Comparison of ENCODE assay signal across 22 cellular contexts in genomic region chr16:72722552-72722951, GRCh38.
DNase-seq lines count a peak whose midpoint lies in the region; ATAC-seq and TF ChIP-seq lines count a peak whose summit lies in the region.
"Had no signal": no experiment of that assay in that cellular context is flagged by ENCODE, and none has a peak within 500 bp of the region (broad histone marks: within the 10 kb centered on the region; RNA-seq: fewer than 3 reads in every experiment).

No MANE protein-coding gene starts in this region.

- H3K9me3 Mint-ChIP-seq in type B pancreatic cell, result no peaks in the 10 kb centered on the region
- H3K9me3 Mint-ChIP-seq in activated naive CD4-positive, alpha-beta T cell treated with anti-CD3 and anti-CD28 coated beads, Interleukin-2, amount 50 U/mL, for 72 hours, result no peaks in the 10 kb centered on the region
- H3K9me3 Mint-ChIP-seq: activated naive CD4-positive, alpha-beta T cell treated with anti-CD3 and anti-CD28 coated beads, Interleukin-2, amount 50 U/mL, for 24 hours; IgD-negative memory B cell; stimulated activated memory B cell treated with anti-CD40 and anti-IgM and Interleukin-4, amounts not matched to agents 10 μg/mL and 1 μg/mL and 100 μg/mL, for 72 hours had no signal

- ATAC-seq in GM19324 (IDR thresholded peaks at IDR 0.05; ENCODE audit: low FRiP score, unreplicated experiment), result no peak
- no peak for ATAC-seq in activated naive CD4-positive, alpha-beta T cell treated with anti-CD3 and anti-CD28 coated beads, Interleukin-2, amount 50 U/mL, for 72 hours
- ATAC-seq: heart right ventricle; left lobe of liver; Panc1; stimulated activated memory B cell treated with anti-CD40 and anti-IgM and Interleukin-4, amounts not matched to agents 10 μg/mL and 1 μg/mL and 100 μg/mL, for 72 hours had no signal

- H3K27ac Mint-ChIP-seq in type B pancreatic cell, result peak overlapping the region; percentile 72
- H3K27ac Mint-ChIP-seq in activated naive CD4-positive, alpha-beta T cell treated with anti-CD3 and anti-CD28 coated beads, Interleukin-2, amount 50 U/mL, for 72 hours, result no peak overlapping the region
- H3K27ac Mint-ChIP-seq: activated naive CD4-positive, alpha-beta T cell treated with anti-CD3 and anti-CD28 coated beads, Interleukin-2, amount 50 U/mL, for 24 hours; IgD-negative memory B cell; progenitor cell of endocrine pancreas; stimulated activated memory B cell treated with anti-CD40 and anti-IgM and Interleukin-4, amounts not matched to agents 10 μg/mL and 1 μg/mL and 100 μg/mL, for 72 hours had no signal

- H3K27me3 Mint-ChIP-seq in type B pancreatic cell, result no peaks in the 10 kb centered on the region
- H3K27me3 Mint-ChIP-seq: activated naive CD4-positive, alpha-beta T cell treated with anti-CD3 and anti-CD28 coated beads, Interleukin-2, amount 50 U/mL, for 24 hours; IgD-negative memory B cell; progenitor cell of endocrine pancreas; stimulated activated memory B cell treated with anti-CD40 and anti-IgM and Interleukin-4, amounts not matched to agents 10 μg/mL and 1 μg/mL and 100 μg/mL, for 72 hours had no signal

- no peak for TF ChIP-seq CTCF in type B pancreatic cell (conservative IDR thresholded peaks at IDR 0.05)

- no peak overlapping the region for H3K4me3 Mint-ChIP-seq in type B pancreatic cell
- H3K4me3 Mint-ChIP-seq: activated naive CD4-positive, alpha-beta T cell treated with anti-CD3 and anti-CD28 coated beads, Interleukin-2, amount 50 U/mL, for 24 hours; IgD-negative memory B cell; stimulated activated memory B cell treated with anti-CD40 and anti-IgM and Interleukin-4, amounts not matched to agents 10 μg/mL and 1 μg/mL and 100 μg/mL, for 72 hours had no signal

- H3K4me1 Mint-ChIP-seq in type B pancreatic cell (ENCODE audit: unreplicated experiment), result peaks cover 14% of the 10 kb centered on the region
- H3K4me1 Mint-ChIP-seq: activated naive CD4-positive, alpha-beta T cell treated with anti-CD3 and anti-CD28 coated beads, Interleukin-2, amount 50 U/mL, for 24 hours; IgD-negative memory B cell; stimulated activated memory B cell treated with anti-CD40 and anti-IgM and Interleukin-4, amounts not matched to agents 10 μg/mL and 1 μg/mL and 100 μg/mL, for 72 hours had no signal

- H3K36me3 Mint-ChIP-seq in type B pancreatic cell, result no peaks in the 10 kb centered on the region
- no peaks in the 10 kb centered on the region for H3K36me3 Mint-ChIP-seq in activated naive CD4-positive, alpha-beta T cell treated with anti-CD3 and anti-CD28 coated beads, Interleukin-2, amount 50 U/mL, for 72 hours
- H3K36me3 Mint-ChIP-seq: activated naive CD4-positive, alpha-beta T cell treated with anti-CD3 and anti-CD28 coated beads, Interleukin-2, amount 50 U/mL, for 24 hours had no signal

- DNase-seq in NCI-H1092 (lab: John Stamatoyannopoulos, UW) (peak; percentile 87), NCI-H748 (lab: John Stamatoyannopoulos, UW; ENCODE audit: unreplicated experiment) (peak; percentile 96), iPS DF 19.7 (ENCODE audit: low read depth, low spot score) (peak; percentile 40), type B pancreatic cell (ENCODE audit: extremely low spot score, unreplicated experiment) (no peak)
- no peak for DNase-seq in effector CD4-positive, alpha-beta T cell
- DNase-seq in activated naive CD4-positive, alpha-beta T cell treated with anti-CD3 and anti-CD28 coated beads, Interleukin-2, amount 50 U/mL, for 72 hours (ENCODE audit: low spot score in 2 of 2), result no peak
- DNase-seq: activated CD4-positive, alpha-beta T cell treated with anti-CD3 and anti-CD28 coated beads, Interleukin-2, amount 50 U/mL, for 1 hour; activated T-cell treated with anti-CD3 and anti-CD28 coated beads, Interleukin-2, amount 50 U/mL, for 1 hour; BE2C; DMS 273 treated with DMSO at 0.1 percent for 48 hours; effector CD8-positive, alpha-beta T cell; heart right ventricle; NCI-H524 treated with DMSO at 0.1 percent for 48 hours; spleen; tibial artery had no signal

Comparison
In these comparisons a context has a peak if more than half of its experiments do, and no peak if none do; other contexts are left out.
1. DNase-seq: peak in NCI-H1092 (single experiment), NCI-H748 (single experiment) and iPS DF 19.7 (single experiment); none in type B pancreatic cell (single experiment), effector CD4-positive, alpha-beta T cell (single experiment) and activated naive CD4-positive, alpha-beta T cell treated with anti-CD3 and anti-CD28 coated beads, Interleukin-2, amount 50 U/mL, for 72 hours (0 of 2).